8 cellular contexts compared by ENCODE assay signal in the genomic region with DNA sequence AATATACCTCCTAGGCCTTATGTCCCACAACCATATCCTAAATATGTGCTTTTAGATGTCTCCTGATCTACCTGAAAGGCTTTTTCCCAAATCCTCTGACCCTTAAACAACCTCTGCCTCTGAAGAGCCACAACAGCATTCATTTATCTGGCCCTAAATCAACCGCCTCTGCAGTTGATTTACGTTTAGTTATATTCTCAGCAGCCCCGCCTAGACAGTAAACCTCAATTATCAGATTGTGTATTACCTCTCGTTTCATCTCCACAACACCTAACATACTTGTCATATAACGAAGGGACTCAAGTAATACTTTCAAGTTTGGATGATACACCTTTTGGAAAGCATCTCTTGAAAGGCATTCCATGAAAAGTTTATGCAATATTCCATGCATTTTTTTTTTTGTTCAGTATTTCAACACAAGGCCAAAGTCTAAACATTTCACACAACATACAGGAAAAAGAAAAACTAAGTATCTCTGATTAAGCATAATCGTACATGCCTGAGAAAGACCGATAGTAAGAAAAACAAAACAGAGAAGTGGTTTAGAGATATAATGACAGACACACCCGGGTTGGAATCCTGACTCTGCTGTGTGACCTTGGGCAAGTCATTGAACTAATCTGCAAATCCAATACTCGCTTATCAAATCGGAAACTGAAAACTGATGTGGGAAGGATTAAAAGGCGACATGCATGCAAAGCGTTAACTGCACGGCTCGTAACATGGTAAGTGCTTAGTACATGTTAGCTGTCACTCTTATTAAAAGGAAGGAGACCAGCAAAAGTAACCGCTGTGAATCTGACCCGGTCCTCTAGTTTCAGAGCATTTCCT. TPM values are rescaled to one million over a fixed set of nuclear protein-coding genes. Genes with fewer than 3 reads are reported as not detected.
DNase-seq lines count a peak whose midpoint lies in the region; ATAC-seq and TF ChIP-seq lines count a peak whose summit lies in the region.

No MANE protein-coding gene starts in this region.

- peak overlapping the region; percentile 93 for H3K9ac ChIP-seq in BLaER1

- H3K27me3 ChIP-seq in BLaER1, result no peaks in the 10 kb centered on the region
- H3K27me3 ChIP-seq in tibial nerve, result no peaks in the 10 kb centered on the region

- TF ChIP-seq EP300 in tibial nerve (IDR thresholded peaks at IDR 0.05), result no peak

- H3K27ac Mint-ChIP-seq in activated T-helper 17 cell treated with anti-CD3 and anti-CD28 coated beads, Interleukin-2, amount 50 U/mL, for 72 hours, result peak overlapping the region; percentile 89

- no peaks in the 10 kb centered on the region for H3K9me3 Mint-ChIP-seq in activated T-helper 17 cell treated with anti-CD3 and anti-CD28 coated beads, Interleukin-2, amount 50 U/mL, for 72 hours

- POLR2A ChIA-PET in HEK293T (lab: Yijun Ruan, JAX), result no interaction called here

- H3K4me2 ChIP-seq in BLaER1, result peak overlapping the region; percentile 91

- H3K9me3 ChIP-seq in BLaER1, result no peaks in the 10 kb centered on the region
- H3K9me3 ChIP-seq in tibial nerve, result no peaks in the 10 kb centered on the region

- H3K4me1 ChIP-seq in BLaER1 (peaks cover 52% of the 10 kb centered on the region), tibial nerve (peaks cover 0 to 44% (median 13%) of the 10 kb centered on the region in 4 donors)

- no peaks in the 10 kb centered on the region for H3K27me3 Mint-ChIP-seq in activated T-helper 17 cell treated with anti-CD3 and anti-CD28 coated beads, Interleukin-2, amount 50 U/mL, for 72 hours

- no peak for TF ChIP-seq CTCF in tibial nerve (IDR thresholded peaks at IDR 0.05)

- peaks cover 34% of the 10 kb centered on the region for H3K4me1 Mint-ChIP-seq in activated T-helper 17 cell treated with anti-CD3 and anti-CD28 coated beads, Interleukin-2, amount 50 U/mL, for 72 hours

- H3K4me3 ChIP-seq in BLaER1 (peak overlapping the region; percentile 97), tibial nerve (peak overlapping the region; percentile 69 to 98 (median 85))

- WGBS in tibial nerve, 2 donors, result 21 to 25% methylated on average over 16 of the region's 16 CpGs

- H3K36me3 ChIP-seq in BLaER1 (peaks cover 13% of the 10 kb centered on the region), tibial nerve (peaks cover 0 to 26% (median 7%) of the 10 kb centered on the region in 3 donors)

- H4K20me1 ChIP-seq in BLaER1, result peaks cover 40% of the 10 kb centered on the region

- CTCF ChIA-PET in HEK293T (lab: Yijun Ruan, JAX), result no interaction called here

- TF ChIP-seq POLR2A in tibial nerve (IDR thresholded peaks at IDR 0.05), result no peak

- H3K27ac ChIP-seq in BLaER1 (peak overlapping the region; percentile 90), tibial nerve (peak overlapping the region in 3 of 4 donors; percentile 82 to 86 (median 85))

- DNase-seq in HEK293T (ENCODE audit: extremely low spot score), result no peak
- DNase-seq in left kidney (ENCODE audit: low read depth, low spot score), result peak; percentile 5
- DNase-seq in tibial nerve (ENCODE audit: low spot score in 2 of 2), result no peak
- DNase-seq in GF-D8 (lab: John Stamatoyannopoulos, UW), result no peak
- DNase-seq in left lobe of liver (ENCODE audit: low spot score), result no peak
- DNase-seq in activated CD4-positive, alpha-beta T cell treated with anti-CD3 and anti-CD28 coated beads, Interleukin-2, amount 50 U/mL, for 48 hours, result no peak

- peaks cover 45% of the 10 kb centered on the region for H3K36me3 Mint-ChIP-seq in activated T-helper 17 cell treated with anti-CD3 and anti-CD28 coated beads, Interleukin-2, amount 50 U/mL, for 72 hours (ENCODE audit: low read depth)

- H3K4me3 Mint-ChIP-seq in activated T-helper 17 cell treated with anti-CD3 and anti-CD28 coated beads, Interleukin-2, amount 50 U/mL, for 72 hours, result peak overlapping the region; percentile 95

- peak; percentile 38 for ATAC-seq in activated T-helper 17 cell treated with anti-CD3 and anti-CD28 coated beads, Interleukin-2, amount 50 U/mL, for 72 hours (replicated peaks)
- ATAC-seq in left lobe of liver, result no peak

TF ChIP-seq in HEK293T, 16 proteins besides CTCF, POLR2A, EP300 and RAD21:
- TF ChIP-seq, protein P1, sequence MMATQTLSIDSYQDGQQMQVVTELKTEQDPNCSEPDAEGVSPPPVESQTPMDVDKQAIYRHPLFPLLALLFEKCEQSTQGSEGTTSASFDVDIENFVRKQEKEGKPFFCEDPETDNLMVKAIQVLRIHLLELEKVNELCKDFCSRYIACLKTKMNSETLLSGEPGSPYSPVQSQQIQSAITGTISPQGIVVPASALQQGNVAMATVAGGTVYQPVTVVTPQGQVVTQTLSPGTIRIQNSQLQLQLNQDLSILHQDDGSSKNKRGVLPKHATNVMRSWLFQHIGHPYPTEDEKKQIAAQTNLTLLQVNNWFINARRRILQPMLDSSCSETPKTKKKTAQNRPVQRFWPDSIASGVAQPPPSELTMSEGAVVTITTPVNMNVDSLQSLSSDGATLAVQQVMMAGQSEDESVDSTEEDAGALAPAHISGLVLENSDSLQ (IDR thresholded peaks at IDR 0.05), result peak; percentile 19; the same call in 1 of the 2 replicates
- TF ChIP-seq FOXK2 (IDR thresholded peaks at IDR 0.05) (no peak), NFRKB (IDR thresholded peaks at IDR 0.05) (no peak), BHLHE40 (IDR thresholded peaks at IDR 0.05; ENCODE audit: borderline replicate concordance) (no peak)

RNA-seq across cellular contexts. Expression of a gene that starts 0.8 kb away (rescaled TPM):
- total RNA-seq in activated T-helper 17 cell treated with anti-CD3 and anti-CD28 coated beads, Interleukin-2, amount 50 U/mL, for 72 hours, result 10 to 100 TPM; 43.9 to 50.4 TPM
- 100 to 1,000 TPM in 3 of 4 donors, 10 to 100 TPM in 1; 97.5 to 115 (median 109) TPM for total RNA-seq in tibial nerve
- total RNA-seq in left lobe of liver, result 20.4 TPM

RNA-seq across cellular contexts. Expression of a gene that starts 52.0 kb away (rescaled TPM):
- total RNA-seq in activated T-helper 17 cell treated with anti-CD3 and anti-CD28 coated beads, Interleukin-2, amount 50 U/mL, for 72 hours, result 10 to 100 TPM; 31.2 to 52.7 TPM
- 10 to 100 TPM; 12.9 to 25.5 (median 16.5) TPM for total RNA-seq in tibial nerve
- 8.0 TPM for total RNA-seq in left lobe of liver
